Comparison of ENCODE assay signal across 28 cellular contexts in the genomic region with DNA sequence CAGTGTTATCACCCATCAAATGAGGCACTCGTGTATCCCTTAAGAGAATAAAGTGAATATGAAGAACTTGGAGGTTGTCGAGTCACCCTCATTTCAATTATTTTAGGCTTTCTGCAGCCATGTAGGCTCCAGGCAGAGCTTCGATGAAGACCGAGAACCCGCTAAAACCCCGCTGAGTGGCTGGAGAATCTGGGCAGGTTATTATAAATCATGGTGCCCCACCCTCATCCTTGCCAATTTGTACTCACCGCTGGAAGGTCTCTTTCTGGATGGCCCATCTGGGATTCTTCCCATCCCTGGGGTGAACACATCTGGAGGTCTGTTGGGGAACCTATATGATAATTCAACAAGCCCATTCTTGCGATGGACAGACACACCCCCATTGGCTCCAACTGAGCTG.
"Had no signal": no experiment of that assay in that cellular context is flagged by ENCODE, and none has a peak within 500 bp of the region (broad histone marks: within the 10 kb centered on the region; RNA-seq: fewer than 3 reads in every experiment).

No MANE protein-coding gene starts in this region.

- H3K27me3 ChIP-seq: tibial nerve, uterus had no signal

- H3K4me1 Mint-ChIP-seq: naive thymus-derived CD4-positive, alpha-beta T cell; stimulated activated naive B cell treated with anti-CD40 and anti-IgM and Interleukin-4, amounts not matched to agents 10 μg/mL and 1 μg/mL and 100 μg/mL, for 72 hours had no signal

- H3K36me3 Mint-ChIP-seq: naive thymus-derived CD4-positive, alpha-beta T cell; stimulated activated naive B cell treated with anti-CD40 and anti-IgM and Interleukin-4, amounts not matched to agents 10 μg/mL and 1 μg/mL and 100 μg/mL, for 72 hours; type B pancreatic cell had no signal

- H3K4me3 ChIP-seq: left ventricle myocardium inferior, lung, mucosa of descending colon, pancreas, prostate gland, skin epidermis, stomach, suprapubic skin, tibial nerve, uterus had no signal

- H3K9me3 ChIP-seq: left ventricle myocardium inferior, mucosa of descending colon, pancreas, prostate gland, stomach, suprapubic skin, tibial nerve, uterus had no signal

- DNase-seq: hippocampal formation; kidney; left ventricle myocardium inferior; mesendoderm; midbrain; mucosa of descending colon; naive thymus-derived CD4-positive, alpha-beta T cell; nucleus accumbens; pancreas; retina; right cardiac atrium; stimulated activated CD4-positive, alpha-beta T cell treated with anti-CD3 and anti-CD28 coated beads, Interleukin-12 subunit alpha, Interleukin-12 subunit beta, amount 100 ng/mL, for 4 hours; stimulated activated CD4-positive, alpha-beta T cell treated with anti-CD3 and anti-CD28 coated beads, Interleukin-15, amount 100 ng/mL, for 24 hours; stimulated activated CD4-positive, alpha-beta T cell treated with anti-CD3 and anti-CD28 coated beads, Interleukin-2, amount 100 ng/mL, for 24 hours; stimulated activated CD4-positive, alpha-beta T cell treated with anti-CD3 and anti-CD28 coated beads, Interleukin-4, amount 100 ng/mL, for 1 hour; stimulated activated naive B cell treated with anti-CD40 and anti-IgM and Interleukin-4, amounts not matched to agents 10 μg/mL and 1 μg/mL and 100 μg/mL, for 72 hours; stimulated activated naive CD8-positive, alpha-beta T cell treated with anti-CD3 and anti-CD28 coated beads, Interleukin-15, Interleukin-2, amounts not matched to agents 100 U/mL and 50 U/mL, for 24 hours; stomach; uterus had no signal

- ATAC-seq: mucosa of descending colon; naive thymus-derived CD4-positive, alpha-beta T cell; pancreas; right cardiac atrium; sciatic nerve; stimulated activated naive B cell treated with anti-CD40 and anti-IgM and Interleukin-4, amounts not matched to agents 10 μg/mL and 1 μg/mL and 100 μg/mL, for 72 hours; stimulated activated naive CD8-positive, alpha-beta T cell treated with anti-CD3 and anti-CD28 coated beads, Interleukin-15, Interleukin-2, amounts not matched to agents 100 U/mL and 50 U/mL, for 24 hours had no signal

- H3K9me3 Mint-ChIP-seq: nephron, neural crest cell, type B pancreatic cell had no signal

- H3K27ac Mint-ChIP-seq: naive thymus-derived CD4-positive, alpha-beta T cell; nephron; stimulated activated naive B cell treated with anti-CD40 and anti-IgM and Interleukin-4, amounts not matched to agents 10 μg/mL and 1 μg/mL and 100 μg/mL, for 72 hours; type B pancreatic cell had no signal

- H3K4me3 Mint-ChIP-seq: naive thymus-derived CD4-positive, alpha-beta T cell; nephron; neural crest cell; stimulated activated naive B cell treated with anti-CD40 and anti-IgM and Interleukin-4, amounts not matched to agents 10 μg/mL and 1 μg/mL and 100 μg/mL, for 72 hours; type B pancreatic cell had no signal

- H3K27ac ChIP-seq: left ventricle myocardium inferior, pancreas, prostate gland, skin epidermis, stomach, suprapubic skin, tibial nerve, uterus had no signal
